20 cellular contexts compared by ENCODE assay signal in genomic region chr12:2287589-2287988, GRCh38.
A peak's percentile ranks its signal among the peaks of the same experiment; 100 is the strongest.
DNase-seq lines count a peak whose midpoint lies in the region; ATAC-seq, FAIRE-seq and TF ChIP-seq lines count a peak whose summit lies in the region.
"Had no signal": no experiment of that assay in that cellular context is flagged by ENCODE, and none has a peak within 500 bp of the region (broad histone marks: within the 10 kb centered on the region; RNA-seq: fewer than 3 reads in every experiment).

No MANE protein-coding gene starts in this region.

- FAIRE-seq in HepG2 (lab: Jason Lieb, UNC), result no peak
- FAIRE-seq: endothelial cell of umbilical vein, K562, RCC 7860 had no signal

- CTCF ChIA-PET in HepG2 (lab: Yijun Ruan, JAX; ENCODE audit: low intra/inter-chr PET ratio, low total read pairs), result no interaction called here

- TF ChIP-seq POLR2A in spleen (IDR thresholded peaks at IDR 0.05) (no peak), HepG2 (IDR thresholded peaks at IDR 0.05; ENCODE audit: insufficient read depth in 1 of 2, low read depth in 2 of 2, low read length in 2 of 2) (no peak)

- H2AFZ ChIP-seq in GM23248 (peak overlapping the region; percentile 35), HepG2 (ENCODE audit: low read length) (no peak overlapping the region)

- H3K36me3 Mint-ChIP-seq in chondrocyte (ENCODE audit: low read depth), result no peaks in the 10 kb centered on the region
- H3K36me3 Mint-ChIP-seq: immature natural killer cell; stimulated activated effector memory CD8-positive, alpha-beta T cell treated with anti-CD3 and anti-CD28 coated beads, Interleukin-12 subunit alpha, Interleukin-12 subunit beta, amount 100 ng/mL, for 72 hours had no signal

- H3K27me3 ChIP-seq in GM23248 (replicated peaks; ENCODE audit: insufficient read depth) (no peaks in the 10 kb centered on the region), lung (ENCODE audit: control insufficient read depth, insufficient read depth) (no peaks in the 10 kb centered on the region), spleen (replicated peaks in 1 of 7) (peaks cover 0 to 13% (median 0%) of the 10 kb centered on the region in 7 donors), HepG2 (ENCODE audit: control insufficient read depth in 1 of 2, insufficient read depth in 2 of 2, low read length in 2 of 2) (peaks cover 7 to 60% of the 10 kb centered on the region in 2 experiments)

- no peak for TF ChIP-seq EP300 in HepG2 (IDR thresholded peaks at IDR 0.05; ENCODE audit: low read depth in 2 of 2, low read length in 2 of 2)
- TF ChIP-seq EP300 in HepG2 (CRISPR knock-in tag; IDR thresholded peaks at IDR 0.05; ENCODE audit: borderline replicate concordance), result no peak

- peaks cover 59% of the 10 kb centered on the region for H3F3A ChIP-seq in GM23248 (ENCODE audit: insufficient read depth)

- no peak for ATAC-seq in lung (ENCODE audit: insufficient read depth, low FRiP score)
- no peak for ATAC-seq in HepG2
- ATAC-seq: activated T-cell treated with anti-CD3 and anti-CD28 coated beads, Interleukin-2, amount 50 U/mL, for 72 hours; K562; stimulated activated effector memory CD8-positive, alpha-beta T cell treated with anti-CD3 and anti-CD28 coated beads, Interleukin-12 subunit alpha, Interleukin-12 subunit beta, amount 100 ng/mL, for 72 hours had no signal

- no peaks in the 10 kb centered on the region for H4K20me1 ChIP-seq in GM23248 (ENCODE audit: insufficient read depth)
- H4K20me1 ChIP-seq in HepG2 (ENCODE audit: insufficient read depth, low read length), result no peaks in the 10 kb centered on the region

- H3K4me2 ChIP-seq in GM23248 (ENCODE audit: unreplicated experiment) (peak overlapping the region; percentile 57), HepG2 (ENCODE audit: low read depth, low read length) (no peak overlapping the region)

- TF ChIP-seq CTCF in chondrocyte (IDR thresholded peaks at IDR 0.05) (no peak), lung (IDR thresholded peaks at IDR 0.05; ENCODE audit: control extremely low read depth, extremely low read depth) (no peak), spleen (IDR thresholded peaks at IDR 0.05 in 8 of 11, conservative IDR thresholded peaks at IDR 0.05 in 3 of 11) (no peak), HepG2 (CRISPR knock-in tag; IDR thresholded peaks at IDR 0.05) (no peak)

- no peak overlapping the region for H3K4me3 Mint-ChIP-seq in chondrocyte (ENCODE audit: unreplicated experiment)
- H3K4me3 Mint-ChIP-seq: activated CD4-positive, alpha-beta memory T cell treated with anti-CD3 and anti-CD28 coated beads, Interleukin-2, amount 10 ng/mL, durations not matched to agents 7 days and 5 days; activated T-cell treated with anti-CD3 and anti-CD28 coated beads, Interleukin-2, amount 50 U/mL, for 72 hours; immature natural killer cell; stimulated activated effector memory CD8-positive, alpha-beta T cell treated with anti-CD3 and anti-CD28 coated beads, Interleukin-12 subunit alpha, Interleukin-12 subunit beta, amount 100 ng/mL, for 72 hours had no signal

- H3K79me2 ChIP-seq in GM23248 (ENCODE audit: insufficient read depth), result peaks cover 45% of the 10 kb centered on the region
- no peaks in the 10 kb centered on the region for H3K79me2 ChIP-seq in HepG2 (ENCODE audit: insufficient read depth, low read length)

- DNase-seq in GM23248 (peak; percentile 50), chondrocyte (ENCODE audit: low spot score) (no peak), lung (ENCODE audit: low spot score) (no peak), spleen (no peak), ecto neural progenitor cell (ENCODE audit: low spot score) (no peak), NCI-H2081 treated with DMSO at 0.1 percent for 48 hours (lab: John Stamatoyannopoulos, UW) (no peak), kidney tubule cell (ENCODE audit: low spot score) (no peak), HepG2 (ENCODE audit: low spot score) (no peak)
- DNase-seq: activated CD4-positive, alpha-beta memory T cell treated with anti-CD3 and anti-CD28 coated beads, Interleukin-2, amount 10 ng/mL, durations not matched to agents 7 days and 5 days; activated T-cell treated with anti-CD3 and anti-CD28 coated beads, Interleukin-2, amount 50 U/mL, for 72 hours; central memory CD4-positive, alpha-beta T cell; COR-L47; immature natural killer cell; NCI-H1048; NCI-H774 had no signal

- no TSS peak for BruUV-seq in HepG2 (replicated peaks; lab: Mats Ljungman, UMichigan)

- peak overlapping the region; percentile 52 for H3K9ac ChIP-seq in GM23248
- no peak overlapping the region for H3K9ac ChIP-seq in HepG2 (ENCODE audit: insufficient read depth, low read depth, low read length)

- no peak for TF ChIP-seq RAD21 in HepG2 (CRISPR knock-in tag; IDR thresholded peaks at IDR 0.05)

- POLR2A ChIA-PET in HepG2 (lab: Yijun Ruan, JAX), result no interaction called here

- intact Hi-C loops in spleen (cut with DNase I; ENCODE audit: low total_unique reads) (loop anchor here (10.0 kb wide), 1 partner anchor 233 kb away; the partner anchor contains the start of gene CACNA1C), HepG2 (cut with micrococcal nuclease; ENCODE audit: unreplicated experiment) (no loop called here)

- H3K4me1 Mint-ChIP-seq in chondrocyte (ENCODE audit: low read depth), result peaks cover 96% of the 10 kb centered on the region
- H3K4me1 Mint-ChIP-seq: activated CD4-positive, alpha-beta memory T cell treated with anti-CD3 and anti-CD28 coated beads, Interleukin-2, amount 10 ng/mL, durations not matched to agents 7 days and 5 days; immature natural killer cell had no signal

- no peak overlapping the region for H3K4me3 ChIP-seq in GM23248
- no peak overlapping the region for H3K4me3 ChIP-seq in lung
- H3K4me3 ChIP-seq in spleen, result no peak overlapping the region
- H3K4me3 ChIP-seq in HepG2 (replicated peaks in 1 of 3; ENCODE audit: insufficient read depth in 1 of 3, low read depth in 2 of 3, low read length in 3 of 3), result no peak overlapping the region
- H3K4me3 ChIP-seq: K562, smooth muscle cell had no signal

- no peaks in the 10 kb centered on the region for H3K9me3 Mint-ChIP-seq in chondrocyte (ENCODE audit: low read depth)
- H3K9me3 Mint-ChIP-seq: activated CD4-positive, alpha-beta memory T cell treated with anti-CD3 and anti-CD28 coated beads, Interleukin-2, amount 10 ng/mL, durations not matched to agents 7 days and 5 days; activated T-cell treated with anti-CD3 and anti-CD28 coated beads, Interleukin-2, amount 50 U/mL, for 72 hours; immature natural killer cell; stimulated activated effector memory CD8-positive, alpha-beta T cell treated with anti-CD3 and anti-CD28 coated beads, Interleukin-12 subunit alpha, Interleukin-12 subunit beta, amount 100 ng/mL, for 72 hours had no signal

- in situ Hi-C loops in GM23248 (cut with MboI) (loop anchor here (10.0 kb wide), 1 partner anchor 233 kb away; the partner anchor contains the start of gene CACNA1C), HepG2 (cut with HindIII; ENCODE audit: extremely low pct_ligation_motif_present, low pct_unique_long_range_greater_than_20kb) (no loop called here)

- peak overlapping the region; percentile 91 for H3K27ac Mint-ChIP-seq in chondrocyte (ENCODE audit: unreplicated experiment)
- H3K27ac Mint-ChIP-seq: activated CD4-positive, alpha-beta memory T cell treated with anti-CD3 and anti-CD28 coated beads, Interleukin-2, amount 10 ng/mL, durations not matched to agents 7 days and 5 days; activated T-cell treated with anti-CD3 and anti-CD28 coated beads, Interleukin-2, amount 50 U/mL, for 72 hours; immature natural killer cell; stimulated activated effector memory CD8-positive, alpha-beta T cell treated with anti-CD3 and anti-CD28 coated beads, Interleukin-12 subunit alpha, Interleukin-12 subunit beta, amount 100 ng/mL, for 72 hours had no signal

- H3K36me3 ChIP-seq in GM23248 (ENCODE audit: low read depth) (no peaks in the 10 kb centered on the region), lung (ENCODE audit: control insufficient read depth in 2 of 2, insufficient read depth in 2 of 2, low read length in 2 of 2) (no peaks in the 10 kb centered on the region), spleen (no peaks in the 10 kb centered on the region), HepG2 (replicated peaks in 1 of 2; ENCODE audit: control insufficient read depth in 1 of 2, insufficient read depth in 2 of 2, low read length in 2 of 2) (no peaks in the 10 kb centered on the region)

- no peaks in the 10 kb centered on the region for H3K9me3 ChIP-seq in GM23248 (ENCODE audit: low read depth)
- no peaks in the 10 kb centered on the region for H3K9me3 ChIP-seq in lung (ENCODE audit: control insufficient read depth in 2 of 2, insufficient read depth in 1 of 2, low read length in 1 of 2)
- no peaks in the 10 kb centered on the region for H3K9me3 ChIP-seq in spleen
- H3K9me3 ChIP-seq in HepG2 (ENCODE audit: low read length), result no peaks in the 10 kb centered on the region

- H3K27ac ChIP-seq in GM23248, result peak overlapping the region; percentile 94
- H3K27ac ChIP-seq in lung (ENCODE audit: low read depth in 1 of 2, low read length in 1 of 2), result peak overlapping the region; percentile 11 to 38
- H3K27ac ChIP-seq in spleen, result peak overlapping the region in 6 of 8 donors; percentile 6 to 66 (median 52)
- H3K27ac ChIP-seq in HepG2 (ENCODE audit: extremely low read length, insufficient read depth, low read length), result no peak overlapping the region

- peaks cover 67% of the 10 kb centered on the region for H3K4me1 ChIP-seq in GM23248 (ENCODE audit: insufficient read depth)
- peaks cover 12 to 33% of the 10 kb centered on the region in 2 donors for H3K4me1 ChIP-seq in lung (ENCODE audit: control insufficient read depth in 2 of 2, insufficient read depth in 2 of 2, low read length in 2 of 2)
- H3K4me1 ChIP-seq in spleen, result peaks cover 7 to 87% (median 49%) of the 10 kb centered on the region in 6 donors
- H3K4me1 ChIP-seq in HepG2 (ENCODE audit: insufficient read depth, low read length), result no peaks in the 10 kb centered on the region

- 51 to 57% methylated on average over 5 of the region's 5 CpGs for WGBS in GM23248 (ENCODE audit: low coverage in 1 of 2, low lambda C conversion rate in 2 of 2, missing lambda C conversion rate in 2 of 2), 2 experiments
- 63 to 81% methylated on average over 5 of the region's 5 CpGs for WGBS in lung, 2 donors
- 69 to 83% (median 70%) methylated on average over 5 of the region's 5 CpGs for WGBS in spleen, 5 donors
- WGBS in HepG2 (ENCODE audit: low lambda C conversion rate), result 17% methylated on average over 5 of the region's 5 CpGs

- H3K9me2 ChIP-seq in GM23248 (ENCODE audit: insufficient read depth), result no peaks in the 10 kb centered on the region

- no peaks in the 10 kb centered on the region for H3K27me3 Mint-ChIP-seq in chondrocyte (ENCODE audit: low read depth)

TF ChIP-seq in HepG2, 621 proteins besides CTCF, POLR2A, EP300 and RAD21:
- TF ChIP-seq FOSL2 (CRISPR knock-in tag; IDR thresholded peaks at IDR 0.05) (no peak), PHF5A (CRISPR knock-in tag; IDR thresholded peaks at IDR 0.05; ENCODE audit: low read depth, unreplicated experiment) (no peak), MXD1 (CRISPR knock-in tag; IDR thresholded peaks at IDR 0.05) (no peak), FOXM1 (CRISPR knock-in tag; IDR thresholded peaks at IDR 0.05) (no peak)
